In genomic region chr2:75844651-75845050, GRCh38 we compare ENCODE assay signal across 19 cellular contexts.
DNase-seq lines count a peak whose midpoint lies in the region; ATAC-seq and TF ChIP-seq lines count a peak whose summit lies in the region.
"Had no signal": no experiment of that assay in that cellular context is flagged by ENCODE, and none has a peak within 500 bp of the region (broad histone marks: within the 10 kb centered on the region; RNA-seq: fewer than 3 reads in every experiment).

No MANE protein-coding gene starts in this region.

- H3K36me3 ChIP-seq in body of pancreas (replicated peaks in 1 of 2; ENCODE audit: insufficient read depth in 1 of 2, low read depth in 2 of 2) = no peaks in the 10 kb centered on the region
- H3K36me3 ChIP-seq: BLaER1 treated with 17β-estradiol and CSF1 and Interleukin-3, amounts not matched to agents 10 nM and 100 nM; brain microvascular endothelial cell; Peyer's patch had no signal

- no peaks in the 10 kb centered on the region for H3K27me3 ChIP-seq in body of pancreas
- H3K27me3 ChIP-seq: BLaER1 treated with 17β-estradiol and CSF1 and Interleukin-3, amounts not matched to agents 10 nM and 100 nM; brain microvascular endothelial cell; hepatocyte; Peyer's patch had no signal

- intact Hi-C loops in body of pancreas (cut with DNase I) = no loop called here

- H3K27ac ChIP-seq in body of pancreas = no peak overlapping the region
- H3K27ac ChIP-seq: BLaER1 treated with 17β-estradiol and CSF1 and Interleukin-3, amounts not matched to agents 10 nM and 100 nM; brain microvascular endothelial cell; hepatocyte; KMS-11; Peyer's patch; VCaP had no signal

- no peaks in the 10 kb centered on the region for H3K9me3 ChIP-seq in body of pancreas
- H3K9me3 ChIP-seq: BLaER1 treated with 17β-estradiol and CSF1 and Interleukin-3, amounts not matched to agents 10 nM and 100 nM; Peyer's patch had no signal

- H3K4me3 ChIP-seq in body of pancreas = no peak overlapping the region
- H3K4me3 ChIP-seq: BLaER1 treated with 17β-estradiol and CSF1 and Interleukin-3, amounts not matched to agents 10 nM and 100 nM; hepatocyte; Peyer's patch had no signal

- peak; percentile 36 for DNase-seq in iris pigment epithelial cell (ENCODE audit: low read depth)
- no peak for DNase-seq in activated naive CD4-positive, alpha-beta T cell treated with Interleukin-2 at 50 U/mL for 16 hours
- no peak for DNase-seq in ACHN
- no peak for DNase-seq in body of pancreas
- DNase-seq: brain microvascular endothelial cell; DMS 273 treated with DMSO at 0.1 percent for 48 hours; effector CD4-positive, alpha-beta T cell; NCI-H82; Peyer's patch; right cardiac atrium; stimulated activated CD4-positive, alpha-beta T cell treated with anti-CD3 and anti-CD28 coated beads, Interleukin-2, amount 100 ng/mL, for 24 hours had no signal

- no peak for TF ChIP-seq POLR2A in body of pancreas (IDR thresholded peaks at IDR 0.05)

- no peak for TF ChIP-seq CTCF in body of pancreas (IDR thresholded peaks at IDR 0.05)

- H3K4me1 ChIP-seq in body of pancreas = no peaks in the 10 kb centered on the region
- H3K4me1 ChIP-seq: Peyer's patch had no signal

- peak; percentile 67 for ATAC-seq in GM18511 (IDR thresholded peaks at IDR 0.05; ENCODE audit: unreplicated experiment)
- peak; percentile 71 for ATAC-seq in GM21717 (IDR thresholded peaks at IDR 0.05; ENCODE audit: unreplicated experiment)
- peak; percentile 75 for ATAC-seq in HG03558 (IDR thresholded peaks at IDR 0.05; ENCODE audit: extremely low read depth, unreplicated experiment)
- ATAC-seq in HG03457 (IDR thresholded peaks at IDR 0.05; ENCODE audit: unreplicated experiment) = no peak
- no peak for ATAC-seq in body of pancreas
- ATAC-seq: right cardiac atrium had no signal

- in situ Hi-C loops in ACHN (cut with HindIII; ENCODE audit: low pct_ligation_motif_present, low pct_unique_long_range_greater_than_20kb, low sequenced_read_pairs) = no loop called here

Comparison
In these comparisons a context has a peak if more than half of its experiments do, and no peak if none do; other contexts are left out.
1. ATAC-seq: peak in GM18511 (single experiment), GM21717 (single experiment) and HG03558 (single experiment); none in HG03457 (single experiment) and body of pancreas (single experiment).